ENCODE assay signal across 28 cellular contexts in genomic region chr16:19963306-19963705, GRCh38.
A peak's percentile ranks its signal among the peaks of the same experiment; 100 is the strongest.
DNase-seq lines count a peak whose midpoint lies in the region; ATAC-seq and TF ChIP-seq lines count a peak whose summit lies in the region.
"Had no signal": no experiment of that assay in that cellular context is flagged by ENCODE, and none has a peak within 500 bp of the region (broad histone marks: within the 10 kb centered on the region; RNA-seq: fewer than 3 reads in every experiment).

No MANE protein-coding gene starts in this region.

- intact Hi-C loops in heart right ventricle (cut with DNase I): no loop called here
- intact Hi-C loops in activated T-helper 1 cell treated with anti-CD3 and anti-CD28 coated beads, Interleukin-12 subunit alpha, Interleukin-12 subunit beta, Interleukin-2, Interleukin-4 antibody, amounts not matched to agents 30 ng/mL and 10 ng/mL and 1 ng/mL, durations not matched to agents 14 hours and 24 hours and 36 hours (cut with micrococcal nuclease): no loop called here

- no peaks in the 10 kb centered on the region for H3K9me3 Mint-ChIP-seq in activated T-helper 1 cell treated with anti-CD3 and anti-CD28 coated beads, Interleukin-12 subunit alpha, Interleukin-12 subunit beta, Interleukin-2, Interleukin-4 antibody, amounts not matched to agents 30 ng/mL and 10 ng/mL and 1 ng/mL, durations not matched to agents 14 hours and 24 hours and 36 hours
- H3K9me3 Mint-ChIP-seq: activated naive CD8-positive, alpha-beta T cell treated with anti-CD3 and anti-CD28 coated beads, Interleukin-2, amount 10 ng/mL, durations not matched to agents 7 days and 5 days had no signal

- peak; percentile 64 for DNase-seq in LNCaP clone FGC (ENCODE audit: low read depth)
- DNase-seq in NCI-H446 (lab: John Stamatoyannopoulos, UW): peak; percentile 80 to 89
- peak; percentile 36 to 63 for DNase-seq in heart right ventricle
- DNase-seq in putamen (ENCODE audit: low spot score): peak; percentile 2
- no peak for DNase-seq in erythroblast (lab: John Stamatoyannopoulos, UW)
- DNase-seq in activated T-helper 1 cell treated with anti-CD3 and anti-CD28 coated beads, Interleukin-12 subunit alpha, Interleukin-12 subunit beta, Interleukin-2, Interleukin-4 antibody, amounts not matched to agents 30 ng/mL and 10 ng/mL and 1 ng/mL, durations not matched to agents 14 hours and 24 hours and 36 hours (ENCODE audit: low spot score): no peak
- DNase-seq in SKM-1 (lab: John Stamatoyannopoulos, UW; ENCODE audit: unreplicated experiment): no peak
- DNase-seq: activated CD4-positive, alpha-beta T cell treated with anti-CD3 and anti-CD28 coated beads, Interleukin-2, amount 50 U/mL, for 1 hour; activated CD8-positive, alpha-beta memory T cell treated with anti-CD3 and anti-CD28 coated beads, Interleukin-2, amount 50 U/mL, for 4 hours; activated naive CD8-positive, alpha-beta T cell treated with anti-CD3 and anti-CD28 coated beads, Interleukin-2, amount 10 ng/mL, durations not matched to agents 7 days and 5 days; effector CD4-positive, alpha-beta T cell; IMR-90; left lung; midbrain; naive thymus-derived CD8-positive, alpha-beta T cell; NCI-H1436 treated with DMSO at 0.1 percent for 48 hours; NCI-H2171 treated with DMSO at 0.1 percent for 48 hours; NCI-H748 treated with DMSO at 0.1 percent for 48 hours; occipital lobe; stimulated activated CD4-positive, alpha-beta T cell treated with anti-CD3 and anti-CD28 coated beads, Interleukin-12 subunit alpha, Interleukin-12 subunit beta, amount 100 ng/mL, for 4 hours; stimulated activated CD4-positive, alpha-beta T cell treated with anti-CD3 and anti-CD28 coated beads, Interleukin-4, amount 100 ng/mL, for 4 hours; stimulated activated naive CD4-positive, alpha-beta T cell; T-helper 9 cell; WERI-Rb-1 had no signal

- H3K4me1 ChIP-seq in heart right ventricle: no peaks in the 10 kb centered on the region
- H3K4me1 ChIP-seq: body of pancreas, esophagus muscularis mucosa, left lung had no signal

- TF ChIP-seq POLR2A in erythroblast (IDR thresholded peaks at IDR 0.05; ENCODE audit: low read length): no peak

- no peak overlapping the region for H3K4me3 Mint-ChIP-seq in activated T-helper 1 cell treated with anti-CD3 and anti-CD28 coated beads, Interleukin-12 subunit alpha, Interleukin-12 subunit beta, Interleukin-2, Interleukin-4 antibody, amounts not matched to agents 30 ng/mL and 10 ng/mL and 1 ng/mL, durations not matched to agents 14 hours and 24 hours and 36 hours
- H3K4me3 Mint-ChIP-seq: activated naive CD8-positive, alpha-beta T cell treated with anti-CD3 and anti-CD28 coated beads, Interleukin-2, amount 10 ng/mL, durations not matched to agents 7 days and 5 days; CD14-positive monocyte; naive thymus-derived CD8-positive, alpha-beta T cell had no signal

- H3K27ac ChIP-seq in heart right ventricle: no peak overlapping the region
- H3K27ac ChIP-seq: body of pancreas, esophagus muscularis mucosa, left lung, WERI-Rb-1 had no signal

- no peaks in the 10 kb centered on the region for H3K27me3 Mint-ChIP-seq in activated T-helper 1 cell treated with anti-CD3 and anti-CD28 coated beads, Interleukin-12 subunit alpha, Interleukin-12 subunit beta, Interleukin-2, Interleukin-4 antibody, amounts not matched to agents 30 ng/mL and 10 ng/mL and 1 ng/mL, durations not matched to agents 14 hours and 24 hours and 36 hours (ENCODE audit: insufficient read depth)
- H3K27me3 Mint-ChIP-seq: activated naive CD8-positive, alpha-beta T cell treated with anti-CD3 and anti-CD28 coated beads, Interleukin-2, amount 10 ng/mL, durations not matched to agents 7 days and 5 days had no signal

- H3K27me3 ChIP-seq in heart right ventricle: peaks cover 0 to 38% (median 4%) of the 10 kb centered on the region in 7 donors

- 55 to 61% methylated on average over 4 of the region's 4 CpGs for WGBS in heart right ventricle, 2 donors

- H3K36me3 ChIP-seq in heart right ventricle: no peaks in the 10 kb centered on the region
- H3K36me3 ChIP-seq: esophagus muscularis mucosa, left lung, WERI-Rb-1 had no signal

- H3K27ac Mint-ChIP-seq in activated T-helper 1 cell treated with anti-CD3 and anti-CD28 coated beads, Interleukin-12 subunit alpha, Interleukin-12 subunit beta, Interleukin-2, Interleukin-4 antibody, amounts not matched to agents 30 ng/mL and 10 ng/mL and 1 ng/mL, durations not matched to agents 14 hours and 24 hours and 36 hours: no peak overlapping the region
- H3K27ac Mint-ChIP-seq: activated naive CD8-positive, alpha-beta T cell treated with anti-CD3 and anti-CD28 coated beads, Interleukin-2, amount 10 ng/mL, durations not matched to agents 7 days and 5 days; CD14-positive monocyte; naive thymus-derived CD8-positive, alpha-beta T cell had no signal

- H3K4me1 Mint-ChIP-seq in activated T-helper 1 cell treated with anti-CD3 and anti-CD28 coated beads, Interleukin-12 subunit alpha, Interleukin-12 subunit beta, Interleukin-2, Interleukin-4 antibody, amounts not matched to agents 30 ng/mL and 10 ng/mL and 1 ng/mL, durations not matched to agents 14 hours and 24 hours and 36 hours (ENCODE audit: low read depth): no peaks in the 10 kb centered on the region
- H3K4me1 Mint-ChIP-seq: activated naive CD8-positive, alpha-beta T cell treated with anti-CD3 and anti-CD28 coated beads, Interleukin-2, amount 10 ng/mL, durations not matched to agents 7 days and 5 days; naive thymus-derived CD8-positive, alpha-beta T cell had no signal

- peaks cover 0 to 10% (median 0%) of the 10 kb centered on the region in 11 donors for H3K9me3 ChIP-seq in heart right ventricle
- H3K9me3 ChIP-seq: body of pancreas had no signal

- TF ChIP-seq CTCF in LNCaP clone FGC (IDR thresholded peaks at IDR 0.05; ENCODE audit: control insufficient read depth, extremely low read depth, insufficient read depth) (no peak), heart right ventricle (IDR thresholded peaks at IDR 0.05) (no peak)

- H3K36me3 Mint-ChIP-seq in activated T-helper 1 cell treated with anti-CD3 and anti-CD28 coated beads, Interleukin-12 subunit alpha, Interleukin-12 subunit beta, Interleukin-2, Interleukin-4 antibody, amounts not matched to agents 30 ng/mL and 10 ng/mL and 1 ng/mL, durations not matched to agents 14 hours and 24 hours and 36 hours (ENCODE audit: low read depth): no peaks in the 10 kb centered on the region
- H3K36me3 Mint-ChIP-seq: activated naive CD8-positive, alpha-beta T cell treated with anti-CD3 and anti-CD28 coated beads, Interleukin-2, amount 10 ng/mL, durations not matched to agents 7 days and 5 days; CD14-positive monocyte; naive thymus-derived CD8-positive, alpha-beta T cell had no signal

- ATAC-seq in heart right ventricle: peak in 6 of 8 donors; percentile 29 to 96 (median 60)
- no peak for ATAC-seq in HG03135 (IDR thresholded peaks at IDR 0.05; ENCODE audit: unreplicated experiment)
- ATAC-seq: body of pancreas; left lung; naive thymus-derived CD8-positive, alpha-beta T cell had no signal

- H3K4me3 ChIP-seq in LNCaP clone FGC (ENCODE audit: low read depth, low read length) (no peak overlapping the region), heart right ventricle (no peak overlapping the region)
- H3K4me3 ChIP-seq: body of pancreas, esophagus muscularis mucosa, left lung had no signal

Comparison
In these comparisons a context has a peak if more than half of its experiments do, and no peak if none do; other contexts are left out.
1. DNase-seq: peak in LNCaP clone FGC (single experiment), NCI-H446 (2 of 2), heart right ventricle (2 of 2) and putamen (single experiment); none in erythroblast (0 of 2), activated T-helper 1 cell treated with anti-CD3 and anti-CD28 coated beads, Interleukin-12 subunit alpha, Interleukin-12 subunit beta, Interleukin-2, Interleukin-4 antibody, amounts not matched to agents 30 ng/mL and 10 ng/mL and 1 ng/mL, durations not matched to agents 14 hours and 24 hours and 36 hours (single experiment) and SKM-1 (single experiment).